ENCODE assay signal across 8 cellular contexts in genomic region chr7:73214471-73214870, GRCh38.
DNase-seq lines count a peak whose midpoint lies in the region; ATAC-seq and TF ChIP-seq lines count a peak whose summit lies in the region.
"Not testable (repeated sequence)": the region's sequence is repeated elsewhere in the genome, so short reads cannot be mapped to it uniquely, and the experiment has no call there.

No MANE protein-coding gene starts in this region.

- not testable (repeated sequence) for H3K27ac Mint-ChIP-seq in Calu3 (ENCODE audit: unreplicated experiment)

- not testable (repeated sequence) for H3K9me3 ChIP-seq in body of pancreas; left ventricle myocardium inferior (replicated peaks); ovary; upper lobe of right lung

- 47% methylated on average over 4 of the region's 4 CpGs; no CpG with 5 or more reads in 1 of the 2 donors for WGBS in body of pancreas, 2 donors
- WGBS in lower leg skin, 2 donors, result 59 to 60% methylated on average over 2 to 4 of the region's 4 CpGs
- WGBS in ovary, 3 donors, result 64 to 83% (median 64%) methylated on average over 3 to 4 of the region's 4 CpGs

- not testable (repeated sequence) for H3K36me3 ChIP-seq in body of pancreas (replicated peaks in 1 of 2; ENCODE audit: insufficient read depth in 1 of 2, low read depth in 2 of 2); left ventricle myocardium inferior; ovary; upper lobe of right lung

- TF ChIP-seq POLR2A in body of pancreas (IDR thresholded peaks at IDR 0.05); lower leg skin (IDR thresholded peaks at IDR 0.05); ovary (IDR thresholded peaks at IDR 0.05): not testable (repeated sequence)

- ATAC-seq in body of pancreas, result peak; percentile 47
- peak; percentile 2 for ATAC-seq in upper lobe of right lung

- CTCF ChIA-PET in Calu3 (lab: Charles Lee), result not testable (repeated sequence)

- intact Hi-C loops in Calu3 (cut with micrococcal nuclease; ENCODE audit: unreplicated experiment); body of pancreas (cut with DNase I); left ventricle myocardium inferior (cut with micrococcal nuclease); lower leg skin (cut with DNase I; ENCODE audit: low total_unique reads); ovary (cut with DNase I); upper lobe of right lung (cut with DNase I): not testable (repeated sequence)

- BruUV-seq in Calu3 (replicated peaks; lab: Mats Ljungman, UMichigan), result not testable (repeated sequence)

- in situ Hi-C loops in SK-MEL-5 (cut with HindIII; ENCODE audit: low pct_unique_long_range_greater_than_20kb, low sequenced_read_pairs), result not testable (repeated sequence)

- not testable (repeated sequence) for H3K36me3 Mint-ChIP-seq in Calu3 (ENCODE audit: insufficient read depth, unreplicated experiment)

- DNase-seq in Calu3, result peak; percentile 4
- peak; percentile 17 for DNase-seq in M059J (ENCODE audit: low read depth)
- peak; percentile 1 for DNase-seq in SK-MEL-5 (ENCODE audit: low read depth, low spot score)
- DNase-seq in body of pancreas, result peak; percentile 6 to 25 (median 10)
- DNase-seq in left ventricle myocardium inferior, result peak; percentile 16
- peak; percentile 15 to 86 for DNase-seq in lower leg skin (ENCODE audit: low spot score in 2 of 2)
- DNase-seq in ovary, result peak in 3 of 5 donors; percentile 14 to 30 (median 19)
- DNase-seq in upper lobe of right lung, result not testable (repeated sequence)

- not testable (repeated sequence) for TF ChIP-seq EP300 in ovary (IDR thresholded peaks at IDR 0.05)

- H3K4me3 ChIP-seq in body of pancreas; left ventricle myocardium inferior; lower leg skin (ENCODE audit: low read depth, poor library complexity, severe bottlenecking); ovary; upper lobe of right lung: not testable (repeated sequence)

- not testable (repeated sequence) for H3K27ac ChIP-seq in body of pancreas; left ventricle myocardium inferior (replicated peaks); ovary; upper lobe of right lung

- H3K4me1 Mint-ChIP-seq in Calu3 (ENCODE audit: low read depth, unreplicated experiment), result not testable (repeated sequence)

- not testable (repeated sequence) for H3K4me3 Mint-ChIP-seq in Calu3 (ENCODE audit: low read depth, unreplicated experiment)

- not testable (repeated sequence) for H3K4me1 ChIP-seq in body of pancreas; left ventricle myocardium inferior; ovary (ENCODE audit: insufficient read depth); upper lobe of right lung

- not testable (repeated sequence) for H3K9me3 Mint-ChIP-seq in Calu3 (ENCODE audit: low read depth, unreplicated experiment)

- not testable (repeated sequence) for H3K27me3 Mint-ChIP-seq in Calu3 (ENCODE audit: unreplicated experiment)

- TF ChIP-seq CTCF in Calu3 (IDR thresholded peaks at IDR 0.05; ENCODE audit: unreplicated experiment); body of pancreas (IDR thresholded peaks at IDR 0.05); left ventricle myocardium inferior (IDR thresholded peaks at IDR 0.05; ENCODE audit: borderline replicate concordance); lower leg skin (IDR thresholded peaks at IDR 0.05); ovary (IDR thresholded peaks at IDR 0.05); upper lobe of right lung (IDR thresholded peaks at IDR 0.05): not testable (repeated sequence)

- H3K27me3 ChIP-seq in body of pancreas; left ventricle myocardium inferior (ENCODE audit: low read depth); ovary; upper lobe of right lung: not testable (repeated sequence)
